Comparison of ENCODE assay signal across 8 cellular contexts in genomic region chr12:124565656-124566180, GRCh38. TPM values are rescaled to one million over a fixed set of nuclear protein-coding genes. Genes with fewer than 3 reads are reported as not detected.
DNase-seq lines count a peak whose midpoint lies in the region; ATAC-seq and TF ChIP-seq lines count a peak whose summit lies in the region.

No MANE protein-coding gene starts in this region.

- no peak for DNase-seq in AG09309 (ENCODE audit: low read depth)
- no peak for DNase-seq in coronary artery (ENCODE audit: low spot score)
- no peak for DNase-seq in naive thymus-derived CD8-positive, alpha-beta T cell
- no peak for DNase-seq in stimulated activated CD4-positive, alpha-beta T cell treated with anti-CD3 and anti-CD28 coated beads, Interleukin-2, amount 100 ng/mL, for 48 hours
- no peak for DNase-seq in stimulated activated naive CD4-positive, alpha-beta T cell (lab: John Stamatoyannopoulos, UW)
- no peak for DNase-seq in NCI-H1417 (lab: John Stamatoyannopoulos, UW)

- peaks cover 14% of the 10 kb centered on the region for H4K20me1 ChIP-seq in KMS-11 (ENCODE audit: insufficient read depth)

- H3K4me3 Mint-ChIP-seq in naive thymus-derived CD8-positive, alpha-beta T cell, result peak overlapping the region; percentile 86 to 97 (median 92)

- H3K27me3 ChIP-seq in KMS-11 (ENCODE audit: insufficient read depth, low read depth), result no peaks in the 10 kb centered on the region

- H3K27ac ChIP-seq in KMS-11 (no peak overlapping the region), coronary artery (peak overlapping the region; percentile 99)

- POLR2A ChIA-PET in naive thymus-derived CD8-positive, alpha-beta T cell (lab: Charles Lee), result interaction anchor here (1.0 to 1.7 kb wide), 4 partner anchors 11 to 110 kb away, joined by 3 to 9 read pairs (median 4); no protein-coding TSS in a partner anchor

- H3K4me1 Mint-ChIP-seq in naive thymus-derived CD8-positive, alpha-beta T cell, result peaks cover 13 to 59% (median 48%) of the 10 kb centered on the region in 4 donors

- no peaks in the 10 kb centered on the region for H3K36me3 Mint-ChIP-seq in naive thymus-derived CD8-positive, alpha-beta T cell

- no peaks in the 10 kb centered on the region for H3K36me3 ChIP-seq in KMS-11 (ENCODE audit: insufficient read depth)

- no peaks in the 10 kb centered on the region for H3K9me3 Mint-ChIP-seq in naive thymus-derived CD8-positive, alpha-beta T cell

- H3K4me1 ChIP-seq in KMS-11 (ENCODE audit: low read depth, poor library complexity, severe bottlenecking), result peaks cover 11% of the 10 kb centered on the region

- peak overlapping the region; percentile 93; the same call in 1 of the 2 replicates for H3K9ac ChIP-seq in KMS-11

- ATAC-seq in naive thymus-derived CD8-positive, alpha-beta T cell, result no peak
- ATAC-seq in GM21515 (IDR thresholded peaks at IDR 0.05; ENCODE audit: unreplicated experiment), result no peak

- H3K4me2 ChIP-seq in KMS-11, result peak overlapping the region; percentile 59

- no peak overlapping the region for H2AFZ ChIP-seq in KMS-11 (ENCODE audit: low read depth)

- peaks cover 57% of the 10 kb centered on the region for H3K79me2 ChIP-seq in KMS-11 (ENCODE audit: insufficient read depth, low read depth)

- TF ChIP-seq CTCF in AG09309 (IDR thresholded peaks at IDR 0.05; ENCODE audit: control insufficient read depth, insufficient read depth, low read depth, low read length, missing control alignments) (no peak), KMS-11 (conservative IDR thresholded peaks at IDR 0.05; ENCODE audit: low read depth, low read length) (no peak), coronary artery (IDR thresholded peaks at IDR 0.05) (no peak)

- no peaks in the 10 kb centered on the region for H3K27me3 Mint-ChIP-seq in naive thymus-derived CD8-positive, alpha-beta T cell

- H3K4me3 ChIP-seq in AG09309 (ENCODE audit: control insufficient read depth, low read depth, low read length), result peak overlapping the region; percentile 52
- H3K4me3 ChIP-seq in KMS-11 (IDR thresholded peaks at IDR 0.05; ENCODE audit: insufficient read depth, low read depth, low read length), result no peak overlapping the region
- peak overlapping the region; percentile 98 for H3K4me3 ChIP-seq in coronary artery

- peak overlapping the region in 9 of 10 donors; percentile 41 to 95 (median 66) for H3K27ac Mint-ChIP-seq in naive thymus-derived CD8-positive, alpha-beta T cell

RNA-seq across cellular contexts. Expression of gene NCOR2, which starts 1.7 kb away (rescaled TPM):
- 10 to 100 TPM; 86.3 to 86.7 TPM for total RNA-seq in naive thymus-derived CD8-positive, alpha-beta T cell
- polyA plus RNA-seq in naive thymus-derived CD8-positive, alpha-beta T cell, result 10 to 100 TPM in 1 of 3 donors, 1 to 10 TPM in 2; 2.3 to 18.7 (median 3.5) TPM
